20 cellular contexts compared by ENCODE assay signal in genomic region chr18:23356416-23356815, GRCh38.
A peak's percentile ranks its signal among the peaks of the same experiment; 100 is the strongest.
DNase-seq lines count a peak whose midpoint lies in the region; ATAC-seq and TF ChIP-seq lines count a peak whose summit lies in the region.
"Had no signal": no experiment of that assay in that cellular context is flagged by ENCODE, and none has a peak within 500 bp of the region (broad histone marks: within the 10 kb centered on the region; RNA-seq: fewer than 3 reads in every experiment).

No MANE protein-coding gene starts in this region.

- H3K27ac Mint-ChIP-seq in GM23338 (peak overlapping the region; percentile 36), chondrocyte (ENCODE audit: unreplicated experiment) (peak overlapping the region; percentile 60), natural killer cell (no peak overlapping the region)
- H3K27ac Mint-ChIP-seq: activated naive CD8-positive, alpha-beta T cell treated with anti-CD3 and anti-CD28 coated beads, Interleukin-2, amount 10 ng/mL, durations not matched to agents 7 days and 5 days; activated T-helper 1 cell treated with anti-CD3 and anti-CD28 coated beads, Interleukin-12 subunit alpha, Interleukin-12 subunit beta, Interleukin-2, Interleukin-4 antibody, amounts not matched to agents 30 ng/mL and 10 ng/mL and 1 ng/mL, durations not matched to agents 14 hours and 24 hours and 36 hours; CD14-positive monocyte; stimulated activated memory B cell treated with anti-CD40 and anti-IgM and Interleukin-4, amounts not matched to agents 10 μg/mL and 1 μg/mL and 100 μg/mL, for 72 hours had no signal

- H3K4me2 ChIP-seq in GM23338 = 0 out of 2 replicates have a peak overlapping the region, but pooled peaks have one; percentile 35

- intact Hi-C loops in right lobe of liver (cut with DNase I) = loop anchor here in 1 of 2 donors (5.0 kb wide), 1 partner anchor 224 kb away; no protein-coding TSS in a partner anchor
- intact Hi-C loops in stomach (cut with DNase I; ENCODE audit: low total_unique reads) = no loop called here
- intact Hi-C loops in natural killer cell (cut with micrococcal nuclease) = no loop called here

- H3K4me3 ChIP-seq in GM23338 = no peak overlapping the region
- H3K4me3 ChIP-seq in right lobe of liver = no peak overlapping the region
- H3K4me3 ChIP-seq in stomach = no peak overlapping the region
- H3K4me3 ChIP-seq: GM12878 had no signal

- H3K4me1 Mint-ChIP-seq in GM23338 (peaks cover 24% of the 10 kb centered on the region), chondrocyte (ENCODE audit: low read depth) (peaks cover 59% of the 10 kb centered on the region), natural killer cell (peaks cover 34 to 46% of the 10 kb centered on the region in 2 donors)

- TF ChIP-seq POLR2A in right lobe of liver (IDR thresholded peaks at IDR 0.05) (no peak), stomach (IDR thresholded peaks at IDR 0.05) (no peak)

- H3K9me3 ChIP-seq in right lobe of liver = no peaks in the 10 kb centered on the region
- H3K9me3 ChIP-seq in stomach = no peaks in the 10 kb centered on the region

- H3K4me3 Mint-ChIP-seq in GM23338 = no peak overlapping the region
- H3K4me3 Mint-ChIP-seq in chondrocyte (ENCODE audit: unreplicated experiment) = no peak overlapping the region
- no peak overlapping the region for H3K4me3 Mint-ChIP-seq in natural killer cell
- H3K4me3 Mint-ChIP-seq: activated naive CD8-positive, alpha-beta T cell treated with anti-CD3 and anti-CD28 coated beads, Interleukin-2, amount 10 ng/mL, durations not matched to agents 7 days and 5 days; activated T-helper 1 cell treated with anti-CD3 and anti-CD28 coated beads, Interleukin-12 subunit alpha, Interleukin-12 subunit beta, Interleukin-2, Interleukin-4 antibody, amounts not matched to agents 30 ng/mL and 10 ng/mL and 1 ng/mL, durations not matched to agents 14 hours and 24 hours and 36 hours; CD14-positive monocyte; neural crest cell; stimulated activated memory B cell treated with anti-CD40 and anti-IgM and Interleukin-4, amounts not matched to agents 10 μg/mL and 1 μg/mL and 100 μg/mL, for 72 hours had no signal

- H2AFZ ChIP-seq in GM23338 = no peak overlapping the region

- H3K27ac ChIP-seq in GM23338 (ENCODE audit: low read depth) (no peak overlapping the region), right lobe of liver (peak overlapping the region; percentile 64 to 72 (median 64)), stomach (peak overlapping the region in 4 of 5 donors; percentile 21 to 73 (median 64))

- H3K4me1 ChIP-seq in GM23338 (ENCODE audit: insufficient read depth) = peaks cover 8% of the 10 kb centered on the region
- peaks cover 0 to 37% (median 13%) of the 10 kb centered on the region in 4 donors for H3K4me1 ChIP-seq in right lobe of liver
- peaks cover 25 to 36% (median 28%) of the 10 kb centered on the region in 4 donors for H3K4me1 ChIP-seq in stomach

- no peaks in the 10 kb centered on the region for H3K27me3 ChIP-seq in GM23338 (ENCODE audit: insufficient read depth)
- no peaks in the 10 kb centered on the region for H3K27me3 ChIP-seq in right lobe of liver
- no peaks in the 10 kb centered on the region for H3K27me3 ChIP-seq in stomach

- H3K79me2 ChIP-seq in GM23338 (replicated peaks; ENCODE audit: insufficient read depth) = no peaks in the 10 kb centered on the region

- no peak for TF ChIP-seq EP300 in stomach (IDR thresholded peaks at IDR 0.05)

- H3K9me3 Mint-ChIP-seq in GM23338 (no peaks in the 10 kb centered on the region; the same call in 2 of the 3 replicates), chondrocyte (ENCODE audit: low read depth) (peaks cover 2% of the 10 kb centered on the region), natural killer cell (no peaks in the 10 kb centered on the region)
- H3K9me3 Mint-ChIP-seq: activated T-helper 1 cell treated with anti-CD3 and anti-CD28 coated beads, Interleukin-12 subunit alpha, Interleukin-12 subunit beta, Interleukin-2, Interleukin-4 antibody, amounts not matched to agents 30 ng/mL and 10 ng/mL and 1 ng/mL, durations not matched to agents 14 hours and 24 hours and 36 hours; neural crest cell; stimulated activated memory B cell treated with anti-CD40 and anti-IgM and Interleukin-4, amounts not matched to agents 10 μg/mL and 1 μg/mL and 100 μg/mL, for 72 hours had no signal

- H3K36me3 ChIP-seq in GM23338 (ENCODE audit: insufficient read depth) (no peaks in the 10 kb centered on the region), right lobe of liver (no peaks in the 10 kb centered on the region), stomach (no peaks in the 10 kb centered on the region)

- peaks cover 1% of the 10 kb centered on the region for H3K27me3 Mint-ChIP-seq in GM23338 (ENCODE audit: insufficient read depth, low read depth, poor library complexity)
- no peaks in the 10 kb centered on the region for H3K27me3 Mint-ChIP-seq in chondrocyte (ENCODE audit: low read depth)
- H3K27me3 Mint-ChIP-seq in natural killer cell (ENCODE audit: low read depth in 2 of 2) = no peaks in the 10 kb centered on the region
- H3K27me3 Mint-ChIP-seq: activated naive CD8-positive, alpha-beta T cell treated with anti-CD3 and anti-CD28 coated beads, Interleukin-2, amount 10 ng/mL, durations not matched to agents 7 days and 5 days; stimulated activated memory B cell treated with anti-CD40 and anti-IgM and Interleukin-4, amounts not matched to agents 10 μg/mL and 1 μg/mL and 100 μg/mL, for 72 hours had no signal

- DNase-seq in GM23338 (ENCODE audit: low spot score) (no peak), chondrocyte (ENCODE audit: low spot score) (no peak), right lobe of liver (no peak), stomach (no peak), globus pallidus (ENCODE audit: low spot score) (no peak), hepatic stellate cell (ENCODE audit: low spot score) (no peak), natural killer cell (no peak)
- DNase-seq: ACHN; activated naive CD8-positive, alpha-beta T cell treated with anti-CD3 and anti-CD28 coated beads, Interleukin-2, amount 10 ng/mL, durations not matched to agents 7 days and 5 days; DMS153; glutamatergic neuron; NCI-H1417; NCI-H526 treated with DMSO at 0.1 percent for 48 hours; SW 1271 had no signal

- peaks cover 19% of the 10 kb centered on the region for H3K36me3 Mint-ChIP-seq in GM23338 (ENCODE audit: low read depth)
- H3K36me3 Mint-ChIP-seq in chondrocyte (ENCODE audit: low read depth) = peaks cover 10% of the 10 kb centered on the region
- H3K36me3 Mint-ChIP-seq in natural killer cell = peaks cover 6% of the 10 kb centered on the region

- no peaks in the 10 kb centered on the region for H3F3A ChIP-seq in GM23338 (replicated peaks; ENCODE audit: low read depth)

- H4K20me1 ChIP-seq in GM23338 (replicated peaks; ENCODE audit: insufficient read depth) = no peaks in the 10 kb centered on the region

- ATAC-seq in GM23338 (no peak), right lobe of liver (peak in 3 of 4 donors; percentile 5 to 20 (median 11)), HG02571 (IDR thresholded peaks at IDR 0.05; ENCODE audit: unreplicated experiment) (no peak), natural killer cell (no peak)
- ATAC-seq: GM12878; stimulated activated memory B cell treated with anti-CD40 and anti-IgM and Interleukin-4, amounts not matched to agents 10 μg/mL and 1 μg/mL and 100 μg/mL, for 72 hours had no signal

- 0 out of 2 replicates have a peak, but pooled peaks cover 3% of the 10 kb centered on the region for H3K9me2 ChIP-seq in GM23338 (ENCODE audit: insufficient read depth)

- 17% methylated on average over 2 of the region's 4 CpGs for WGBS in right lobe of liver (ENCODE audit: insufficient coverage, low coverage, low lambda C conversion rate, missing lambda C conversion rate)
- WGBS in stomach, 5 donors = 78 to 87% (median 83%) methylated on average over 4 of the region's 4 CpGs

- no peak for TF ChIP-seq CTCF in GM23338 (conservative IDR thresholded peaks at IDR 0.05; ENCODE audit: low read depth in 2 of 2)
- TF ChIP-seq CTCF in chondrocyte (IDR thresholded peaks at IDR 0.05) = no peak
- no peak for TF ChIP-seq CTCF in right lobe of liver (IDR thresholded peaks at IDR 0.05)
- no peak for TF ChIP-seq CTCF in stomach (IDR thresholded peaks at IDR 0.05)
- TF ChIP-seq CTCF in natural killer cell (IDR thresholded peaks at IDR 0.05) = no peak

TF ChIP-seq in GM23338, 12 proteins besides CTCF, POLR2A, EP300 and RAD21 (continues in another document):
- TF ChIP-seq EZH2phosphoT487 (IDR thresholded peaks at IDR 0.05; ENCODE audit: unreplicated experiment) (no peak), STAT1 (IDR thresholded peaks at IDR 0.05; ENCODE audit: unreplicated experiment) (no peak), ZNF114 (CRISPR knock-in tag; IDR thresholded peaks at IDR 0.05) (no peak)

Comparison
In these comparisons a context has a peak if more than half of its experiments do, and no peak if none do; other contexts are left out.
1. ATAC-seq: peak in right lobe of liver (3 of 4); none in GM23338 (single experiment), HG02571 (single experiment) and natural killer cell (0 of 3).
2. H3K27ac Mint-ChIP-seq: peak in GM23338 (single experiment) and chondrocyte (single experiment); none in natural killer cell (0 of 2).